In genomic region chr17:39199673-39199985, GRCh38 we compare ENCODE assay signal across 7 cellular contexts. TPM values are rescaled to one million over a fixed set of nuclear protein-coding genes. Genes with fewer than 3 reads are reported as not detected.
DNase-seq lines count a peak whose midpoint lies in the region; ATAC-seq and FAIRE-seq lines count a peak whose summit lies in the region.

No MANE protein-coding gene starts in this region.

- FAIRE-seq in frontal cortex (lab: Jason Lieb, UNC) = no peak

- no peaks in the 10 kb centered on the region for H3K27me3 ChIP-seq in duodenal mucosa (ENCODE audit: control insufficient read depth in 1 of 2, insufficient read depth in 2 of 2, low read length in 2 of 2)

- H3K27me3 Mint-ChIP-seq in naive thymus-derived CD8-positive, alpha-beta T cell = no peaks in the 10 kb centered on the region

- peak overlapping the region; percentile 98 to 100 (median 99) for H3K27ac Mint-ChIP-seq in naive thymus-derived CD8-positive, alpha-beta T cell

- H3K4me1 ChIP-seq in duodenal mucosa (ENCODE audit: control insufficient read depth in 1 of 2, insufficient read depth in 2 of 2, low read length in 2 of 2) = peaks cover 18 to 36% of the 10 kb centered on the region in 2 donors

- no peaks in the 10 kb centered on the region for H3K9me3 ChIP-seq in duodenal mucosa (ENCODE audit: control insufficient read depth in 1 of 2, low read length in 2 of 2)

- peak overlapping the region; percentile 86 to 99 (median 96) for H3K4me3 Mint-ChIP-seq in naive thymus-derived CD8-positive, alpha-beta T cell

- peaks cover 23 to 75% (median 62%) of the 10 kb centered on the region in 4 donors for H3K4me1 Mint-ChIP-seq in naive thymus-derived CD8-positive, alpha-beta T cell

- H3K36me3 ChIP-seq in duodenal mucosa (ENCODE audit: control insufficient read depth in 1 of 2, insufficient read depth in 2 of 2, low read length in 2 of 2) = peaks cover 22 to 34% of the 10 kb centered on the region in 2 donors

- POLR2A ChIA-PET in naive thymus-derived CD8-positive, alpha-beta T cell (lab: Charles Lee) = interaction anchor here (0.6 to 2.7 kb wide), 41 partner anchors 8 to 1075 kb away, joined by 3 to 57 read pairs (median 4); partner anchors contain the start of genes ARL5C, CDK12, FBXO47 and LASP1

- H3K9me3 Mint-ChIP-seq in naive thymus-derived CD8-positive, alpha-beta T cell = no peaks in the 10 kb centered on the region

- peak overlapping the region; percentile 87 for H3K27ac ChIP-seq in duodenal mucosa (ENCODE audit: low read depth, low read length)

- peaks cover 5 to 49% (median 22%) of the 10 kb centered on the region in 3 donors for H3K36me3 Mint-ChIP-seq in naive thymus-derived CD8-positive, alpha-beta T cell

- ATAC-seq in GM18909 (IDR thresholded peaks at IDR 0.05; ENCODE audit: poor library complexity, unreplicated experiment) = peak; percentile 1
- ATAC-seq in naive thymus-derived CD8-positive, alpha-beta T cell = peak; percentile 41 to 46

- no peak for DNase-seq in Jurkat, Clone E6-1 (ENCODE audit: low read depth, low spot score)
- no peak for DNase-seq in naive thymus-derived CD8-positive, alpha-beta T cell
- DNase-seq in effector CD8-positive, alpha-beta T cell (lab: John Stamatoyannopoulos, UW) = no peak
- DNase-seq in frontal cortex (ENCODE audit: low spot score in 2 of 2) = no peak
- DNase-seq in NOMO-1 treated with dmso at 0.1 percent for 144 hours (lab: John Stamatoyannopoulos, UW; ENCODE audit: unreplicated experiment) = no peak

- H3K9ac ChIP-seq in duodenal mucosa (ENCODE audit: low read depth in 1 of 2, low read length in 2 of 2) = peak overlapping the region; percentile 59 to 95

- peak overlapping the region; percentile 100 for H3K4me3 ChIP-seq in Jurkat, Clone E6-1 (ENCODE audit: low read length)
- H3K4me3 ChIP-seq in duodenal mucosa (ENCODE audit: low read depth in 1 of 2, low read length in 2 of 2) = peak overlapping the region; percentile 81 to 92

RNA-seq across cellular contexts. Expression of gene RPL19, which starts 0.5 kb away (rescaled TPM):
- polyA plus RNA-seq in Jurkat, Clone E6-1 (2012; ENCODE audit: insufficient read depth, insufficient read length) = 3,873 TPM
- total RNA-seq in naive thymus-derived CD8-positive, alpha-beta T cell = 1,000 to 10,000 TPM; 3,521 to 3,522 TPM
- 1,000 to 10,000 TPM; 3,970 to 4,559 (median 4,444) TPM for polyA plus RNA-seq in naive thymus-derived CD8-positive, alpha-beta T cell
- total RNA-seq in frontal cortex = 1,210 TPM

RNA-seq across cellular contexts. Expression of gene CACNB1, which starts 2.2 kb away (rescaled TPM):
- 4.9 TPM for polyA plus RNA-seq in Jurkat, Clone E6-1 (2012; ENCODE audit: insufficient read depth, insufficient read length)
- total RNA-seq in naive thymus-derived CD8-positive, alpha-beta T cell = 10 to 100 TPM; 11.8 to 12.0 TPM
- polyA plus RNA-seq in naive thymus-derived CD8-positive, alpha-beta T cell = under 1 TPM in 2 of 3 donors, not detected in 1; 0.75 to 0.82 TPM
- total RNA-seq in frontal cortex = 14.3 TPM

RNA-seq across cellular contexts. Expression of gene STAC2, which starts 26.1 kb away (rescaled TPM):
- polyA plus RNA-seq in Jurkat, Clone E6-1 (2012; ENCODE audit: insufficient read depth, insufficient read length) = 0.26 TPM
- total RNA-seq in naive thymus-derived CD8-positive, alpha-beta T cell = under 1 TPM; 0.23 to 0.27 TPM
- under 1 TPM in 1 of 3 donors, not detected in 2; 0.07 TPM for polyA plus RNA-seq in naive thymus-derived CD8-positive, alpha-beta T cell
- under 0.01 TPM for total RNA-seq in frontal cortex

RNA-seq across cellular contexts. Expression of gene ARL5C, which starts 33.7 kb away (rescaled TPM):
- polyA plus RNA-seq in Jurkat, Clone E6-1 (2012; ENCODE audit: insufficient read depth, insufficient read length) = not detected
- not detected for total RNA-seq in naive thymus-derived CD8-positive, alpha-beta T cell
- polyA plus RNA-seq in naive thymus-derived CD8-positive, alpha-beta T cell = not detected
- total RNA-seq in frontal cortex = not detected

RNA-seq across cellular contexts. Expression of gene PLXDC1, which starts 48.2 kb away (rescaled TPM):
- 1.4 TPM for polyA plus RNA-seq in Jurkat, Clone E6-1 (2012; ENCODE audit: insufficient read depth, insufficient read length)
- 10 to 100 TPM; 34.4 to 37.3 TPM for total RNA-seq in naive thymus-derived CD8-positive, alpha-beta T cell
- 10 to 100 TPM; 14.0 to 23.6 (median 15.9) TPM for polyA plus RNA-seq in naive thymus-derived CD8-positive, alpha-beta T cell
- 9.8 TPM for total RNA-seq in frontal cortex
